Comparison of ENCODE assay signal across 20 cellular contexts in genomic region chr12:22938323-22938722, GRCh38.
"Had no signal": no experiment of that assay in that cellular context is flagged by ENCODE, and none has a peak within 500 bp of the region (broad histone marks: within the 10 kb centered on the region; RNA-seq: fewer than 3 reads in every experiment).

No MANE protein-coding gene starts in this region.

- H3K27ac Mint-ChIP-seq: mesothelial cell of epicardium, naive B cell, natural killer cell, nephron progenitor cell, neural progenitor cell, type B pancreatic cell had no signal

- H3K36me3 Mint-ChIP-seq: mesothelial cell of epicardium, naive B cell, natural killer cell, neural progenitor cell had no signal

- ATAC-seq: heart right ventricle, natural killer cell, pancreas, right cardiac atrium, sciatic nerve had no signal

- H3K27me3 Mint-ChIP-seq: naive B cell, type B pancreatic cell had no signal

- H3K4me3 Mint-ChIP-seq: mesothelial cell of epicardium, naive B cell, natural killer cell, nephron progenitor cell, neural progenitor cell, type B pancreatic cell had no signal

- DNase-seq: heart right ventricle; islet precursor cell; left ventricle myocardium inferior; mesendoderm; naive B cell; natural killer cell; nephron progenitor cell; pancreas; retina; right cardiac atrium; stimulated activated CD4-positive, alpha-beta T cell treated with anti-CD3 and anti-CD28 coated beads, Interleukin-12 subunit alpha, Interleukin-12 subunit beta, amount 100 ng/mL, for 4 hours; stimulated activated CD4-positive, alpha-beta T cell treated with anti-CD3 and anti-CD28 coated beads, Interleukin-15, amount 100 ng/mL, for 24 hours; stimulated activated CD4-positive, alpha-beta T cell treated with anti-CD3 and anti-CD28 coated beads, Interleukin-2, amount 100 ng/mL, for 24 hours; stimulated activated CD4-positive, alpha-beta T cell treated with anti-CD3 and anti-CD28 coated beads, Interleukin-4, amount 100 ng/mL, for 1 hour; stimulated activated naive CD4-positive, alpha-beta T cell treated with Interleukin-2 at 50 U/mL for 16 hours; tibial artery had no signal

- H3K4me1 Mint-ChIP-seq: mesothelial cell of epicardium, naive B cell, natural killer cell, nephron progenitor cell had no signal
